In the genomic region with DNA sequence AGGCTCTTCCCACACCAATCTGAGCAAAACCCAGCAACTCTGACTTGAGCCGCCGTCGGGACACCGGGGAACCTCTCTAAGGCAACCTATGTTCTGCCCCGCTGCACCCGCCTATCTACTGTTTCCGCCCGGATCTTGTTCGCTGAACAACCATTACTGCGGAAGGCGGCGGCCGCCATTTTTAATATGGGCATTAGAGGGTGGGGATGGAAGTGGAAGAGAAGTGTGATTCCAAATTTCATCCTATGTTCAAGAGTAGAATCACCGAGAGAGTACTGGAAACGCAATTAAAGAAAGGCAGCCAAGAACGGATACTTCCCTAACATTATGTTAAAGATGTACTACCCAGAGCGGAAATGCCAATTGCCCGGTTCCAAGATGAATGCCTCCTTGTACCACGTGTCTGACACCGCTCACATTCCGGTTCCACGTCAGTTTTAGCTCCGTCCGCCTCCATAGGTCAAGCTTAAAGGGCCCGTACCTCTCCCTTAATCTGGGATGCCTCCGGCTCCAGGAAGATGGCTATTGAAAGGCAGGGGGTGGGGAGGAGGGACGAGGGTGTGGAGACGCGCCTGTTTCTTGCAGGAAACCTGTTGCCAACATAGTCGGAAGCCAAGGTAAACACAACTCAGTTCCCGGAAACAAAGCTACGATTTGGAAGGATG, we compare ENCODE assay signal across 1 cellular context.
A peak's percentile ranks its signal among the peaks of the same experiment; 100 is the strongest.
TF ChIP-seq lines count a peak whose summit lies in the region.

Gene DPAGT1 (minus strand): TSS at position 95 of the 665 bp plus-strand sequence. CDS start 198 bp downstream, outside the sequence.

TF ChIP-seq in WTC11, 78 proteins besides CTCF, POLR2A, EP300 and RAD21 (continued from another document):
- TF ChIP-seq TEAD4 (CRISPR knock-in tag; IDR thresholded peaks at IDR 0.05) = 0 out of 2 replicates have a peak, but pooled peaks have one; percentile 28
- TF ChIP-seq ZNF512 (CRISPR knock-in tag; IDR thresholded peaks at IDR 0.05; ENCODE audit: borderline replicate concordance) = no peak
- 0 out of 2 replicates have a peak, but pooled peaks have one; percentile 64 for TF ChIP-seq HMGXB4 (CRISPR knock-in tag; IDR thresholded peaks at IDR 0.05)
- TF ChIP-seq, protein P1, sequence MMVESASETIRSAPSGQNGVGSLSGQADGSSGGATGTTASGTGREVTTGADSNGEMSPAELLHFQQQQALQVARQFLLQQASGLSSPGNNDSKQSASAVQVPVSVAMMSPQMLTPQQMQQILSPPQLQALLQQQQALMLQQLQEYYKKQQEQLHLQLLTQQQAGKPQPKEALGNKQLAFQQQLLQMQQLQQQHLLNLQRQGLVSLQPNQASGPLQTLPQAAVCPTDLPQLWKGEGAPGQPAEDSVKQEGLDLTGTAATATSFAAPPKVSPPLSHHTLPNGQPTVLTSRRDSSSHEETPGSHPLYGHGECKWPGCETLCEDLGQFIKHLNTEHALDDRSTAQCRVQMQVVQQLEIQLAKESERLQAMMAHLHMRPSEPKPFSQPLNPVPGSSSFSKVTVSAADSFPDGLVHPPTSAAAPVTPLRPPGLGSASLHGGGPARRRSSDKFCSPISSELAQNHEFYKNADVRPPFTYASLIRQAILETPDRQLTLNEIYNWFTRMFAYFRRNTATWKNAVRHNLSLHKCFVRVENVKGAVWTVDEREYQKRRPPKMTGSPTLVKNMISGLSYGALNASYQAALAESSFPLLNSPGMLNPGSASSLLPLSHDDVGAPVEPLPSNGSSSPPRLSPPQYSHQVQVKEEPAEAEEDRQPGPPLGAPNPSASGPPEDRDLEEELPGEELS (CRISPR knock-in tag; IDR thresholded peaks at IDR 0.05) = 0 out of 2 replicates have a peak, but pooled peaks have one; percentile 18
- no peak for TF ChIP-seq ZNF423 (CRISPR knock-in tag; IDR thresholded peaks at IDR 0.05)
- TF ChIP-seq, protein P2, sequence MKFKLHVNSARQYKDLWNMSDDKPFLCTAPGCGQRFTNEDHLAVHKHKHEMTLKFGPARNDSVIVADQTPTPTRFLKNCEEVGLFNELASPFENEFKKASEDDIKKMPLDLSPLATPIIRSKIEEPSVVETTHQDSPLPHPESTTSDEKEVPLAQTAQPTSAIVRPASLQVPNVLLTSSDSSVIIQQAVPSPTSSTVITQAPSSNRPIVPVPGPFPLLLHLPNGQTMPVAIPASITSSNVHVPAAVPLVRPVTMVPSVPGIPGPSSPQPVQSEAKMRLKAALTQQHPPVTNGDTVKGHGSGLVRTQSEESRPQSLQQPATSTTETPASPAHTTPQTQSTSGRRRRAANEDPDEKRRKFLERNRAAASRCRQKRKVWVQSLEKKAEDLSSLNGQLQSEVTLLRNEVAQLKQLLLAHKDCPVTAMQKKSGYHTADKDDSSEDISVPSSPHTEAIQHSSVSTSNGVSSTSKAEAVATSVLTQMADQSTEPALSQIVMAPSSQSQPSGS (CRISPR knock-in tag; IDR thresholded peaks at IDR 0.05; ENCODE audit: borderline replicate concordance, low read depth) = no peak
- no peak for TF ChIP-seq NFYB (CRISPR knock-in tag; conservative IDR thresholded peaks at IDR 0.05; ENCODE audit: low read depth)
- TF ChIP-seq, protein P3, sequence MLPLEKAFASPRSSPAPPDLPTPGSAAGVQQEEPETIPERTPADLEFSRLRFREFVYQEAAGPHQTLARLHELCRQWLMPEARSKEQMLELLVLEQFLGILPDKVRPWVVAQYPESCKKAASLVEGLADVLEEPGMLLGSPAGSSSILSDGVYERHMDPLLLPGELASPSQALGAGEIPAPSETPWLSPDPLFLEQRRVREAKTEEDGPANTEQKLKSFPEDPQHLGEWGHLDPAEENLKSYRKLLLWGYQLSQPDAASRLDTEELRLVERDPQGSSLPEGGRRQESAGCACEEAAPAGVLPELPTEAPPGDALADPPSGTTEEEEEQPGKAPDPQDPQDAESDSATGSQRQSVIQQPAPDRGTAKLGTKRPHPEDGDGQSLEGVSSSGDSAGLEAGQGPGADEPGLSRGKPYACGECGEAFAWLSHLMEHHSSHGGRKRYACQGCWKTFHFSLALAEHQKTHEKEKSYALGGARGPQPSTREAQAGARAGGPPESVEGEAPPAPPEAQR (CRISPR knock-in tag; IDR thresholded peaks at IDR 0.05) = no peak
- TF ChIP-seq FOXP1 (CRISPR knock-in tag; IDR thresholded peaks at IDR 0.05; ENCODE audit: borderline replicate concordance) = no peak
- TF ChIP-seq SMAD4 (CRISPR knock-in tag; IDR thresholded peaks at IDR 0.05) = no peak
- no peak for TF ChIP-seq ZBTB43 (CRISPR knock-in tag; IDR thresholded peaks at IDR 0.05)
- TF ChIP-seq PRRX2 (CRISPR knock-in tag; IDR thresholded peaks at IDR 0.05) = no peak
- no peak for TF ChIP-seq GRHL2 (CRISPR knock-in tag; IDR thresholded peaks at IDR 0.05; ENCODE audit: insufficient replicate concordance, severe bottlenecking)
- TF ChIP-seq SP1 (CRISPR knock-in tag; conservative IDR thresholded peaks at IDR 0.05) = peak; percentile 24; the same call in 1 of the 2 replicates
- TF ChIP-seq, protein P4, sequence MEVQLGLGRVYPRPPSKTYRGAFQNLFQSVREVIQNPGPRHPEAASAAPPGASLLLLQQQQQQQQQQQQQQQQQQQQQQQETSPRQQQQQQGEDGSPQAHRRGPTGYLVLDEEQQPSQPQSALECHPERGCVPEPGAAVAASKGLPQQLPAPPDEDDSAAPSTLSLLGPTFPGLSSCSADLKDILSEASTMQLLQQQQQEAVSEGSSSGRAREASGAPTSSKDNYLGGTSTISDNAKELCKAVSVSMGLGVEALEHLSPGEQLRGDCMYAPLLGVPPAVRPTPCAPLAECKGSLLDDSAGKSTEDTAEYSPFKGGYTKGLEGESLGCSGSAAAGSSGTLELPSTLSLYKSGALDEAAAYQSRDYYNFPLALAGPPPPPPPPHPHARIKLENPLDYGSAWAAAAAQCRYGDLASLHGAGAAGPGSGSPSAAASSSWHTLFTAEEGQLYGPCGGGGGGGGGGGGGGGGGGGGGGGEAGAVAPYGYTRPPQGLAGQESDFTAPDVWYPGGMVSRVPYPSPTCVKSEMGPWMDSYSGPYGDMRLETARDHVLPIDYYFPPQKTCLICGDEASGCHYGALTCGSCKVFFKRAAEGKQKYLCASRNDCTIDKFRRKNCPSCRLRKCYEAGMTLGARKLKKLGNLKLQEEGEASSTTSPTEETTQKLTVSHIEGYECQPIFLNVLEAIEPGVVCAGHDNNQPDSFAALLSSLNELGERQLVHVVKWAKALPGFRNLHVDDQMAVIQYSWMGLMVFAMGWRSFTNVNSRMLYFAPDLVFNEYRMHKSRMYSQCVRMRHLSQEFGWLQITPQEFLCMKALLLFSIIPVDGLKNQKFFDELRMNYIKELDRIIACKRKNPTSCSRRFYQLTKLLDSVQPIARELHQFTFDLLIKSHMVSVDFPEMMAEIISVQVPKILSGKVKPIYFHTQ (CRISPR knock-in tag; IDR thresholded peaks at IDR 0.05) = no peak
- TF ChIP-seq ATF3 (CRISPR knock-in tag; conservative IDR thresholded peaks at IDR 0.05) = no peak
- TF ChIP-seq SMAD3 (CRISPR knock-in tag; IDR thresholded peaks at IDR 0.05; ENCODE audit: borderline replicate concordance) = no peak
- no peak for TF ChIP-seq SOX15 (CRISPR knock-in tag; IDR thresholded peaks at IDR 0.05)
- no peak for TF ChIP-seq ZNF671 (CRISPR knock-in tag; IDR thresholded peaks at IDR 0.05)
- no peak for TF ChIP-seq ESRRA (CRISPR knock-in tag; IDR thresholded peaks at IDR 0.05; ENCODE audit: borderline replicate concordance)
- TF ChIP-seq JAZF1 (CRISPR knock-in tag; IDR thresholded peaks at IDR 0.05) = no peak
- no peak for TF ChIP-seq CREB1 (CRISPR knock-in tag; IDR thresholded peaks at IDR 0.05)
- 0 out of 2 replicates have a peak, but pooled peaks have one; percentile 47 for TF ChIP-seq KAT7 (CRISPR knock-in tag; IDR thresholded peaks at IDR 0.05; ENCODE audit: borderline replicate concordance)
- TF ChIP-seq CREM (CRISPR knock-in tag; IDR thresholded peaks at IDR 0.05) = no peak
- no peak for TF ChIP-seq NR2C2 (CRISPR knock-in tag; IDR thresholded peaks at IDR 0.05)
- TF ChIP-seq USF2 (CRISPR knock-in tag; IDR thresholded peaks at IDR 0.05) = peak; percentile 95
- TF ChIP-seq ZNF263 (CRISPR knock-in tag; IDR thresholded peaks at IDR 0.05; ENCODE audit: low read depth) = peak; percentile 79; the same call in 1 of the 2 replicates
- 0 out of 2 replicates have a peak, but pooled peaks have one; percentile 44 for TF ChIP-seq MYBL2 (CRISPR knock-in tag; IDR thresholded peaks at IDR 0.05)
- TF ChIP-seq ZNF138 (CRISPR knock-in tag; conservative IDR thresholded peaks at IDR 0.05) = no peak
- TF ChIP-seq EMX1 (CRISPR knock-in tag; IDR thresholded peaks at IDR 0.05) = no peak
- no peak for TF ChIP-seq NR3C1 (CRISPR knock-in tag; conservative IDR thresholded peaks at IDR 0.05; ENCODE audit: low read depth)
- no peak for TF ChIP-seq FOXK1 (CRISPR knock-in tag; IDR thresholded peaks at IDR 0.05)
- TF ChIP-seq FOXJ3 (CRISPR knock-in tag; IDR thresholded peaks at IDR 0.05; ENCODE audit: borderline replicate concordance) = no peak
- TF ChIP-seq, protein P5, sequence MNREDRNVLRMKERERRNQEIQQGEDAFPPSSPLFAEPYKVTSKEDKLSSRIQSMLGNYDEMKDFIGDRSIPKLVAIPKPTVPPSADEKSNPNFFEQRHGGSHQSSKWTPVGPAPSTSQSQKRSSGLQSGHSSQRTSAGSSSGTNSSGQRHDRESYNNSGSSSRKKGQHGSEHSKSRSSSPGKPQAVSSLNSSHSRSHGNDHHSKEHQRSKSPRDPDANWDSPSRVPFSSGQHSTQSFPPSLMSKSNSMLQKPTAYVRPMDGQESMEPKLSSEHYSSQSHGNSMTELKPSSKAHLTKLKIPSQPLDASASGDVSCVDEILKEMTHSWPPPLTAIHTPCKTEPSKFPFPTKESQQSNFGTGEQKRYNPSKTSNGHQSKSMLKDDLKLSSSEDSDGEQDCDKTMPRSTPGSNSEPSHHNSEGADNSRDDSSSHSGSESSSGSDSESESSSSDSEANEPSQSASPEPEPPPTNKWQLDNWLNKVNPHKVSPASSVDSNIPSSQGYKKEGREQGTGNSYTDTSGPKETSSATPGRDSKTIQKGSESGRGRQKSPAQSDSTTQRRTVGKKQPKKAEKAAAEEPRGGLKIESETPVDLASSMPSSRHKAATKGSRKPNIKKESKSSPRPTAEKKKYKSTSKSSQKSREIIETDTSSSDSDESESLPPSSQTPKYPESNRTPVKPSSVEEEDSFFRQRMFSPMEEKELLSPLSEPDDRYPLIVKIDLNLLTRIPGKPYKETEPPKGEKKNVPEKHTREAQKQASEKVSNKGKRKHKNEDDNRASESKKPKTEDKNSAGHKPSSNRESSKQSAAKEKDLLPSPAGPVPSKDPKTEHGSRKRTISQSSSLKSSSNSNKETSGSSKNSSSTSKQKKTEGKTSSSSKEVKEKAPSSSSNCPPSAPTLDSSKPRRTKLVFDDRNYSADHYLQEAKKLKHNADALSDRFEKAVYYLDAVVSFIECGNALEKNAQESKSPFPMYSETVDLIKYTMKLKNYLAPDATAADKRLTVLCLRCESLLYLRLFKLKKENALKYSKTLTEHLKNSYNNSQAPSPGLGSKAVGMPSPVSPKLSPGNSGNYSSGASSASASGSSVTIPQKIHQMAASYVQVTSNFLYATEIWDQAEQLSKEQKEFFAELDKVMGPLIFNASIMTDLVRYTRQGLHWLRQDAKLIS (CRISPR knock-in tag; IDR thresholded peaks at IDR 0.05; ENCODE audit: borderline replicate concordance) = no peak
